2 cellular contexts compared by ENCODE assay signal in genomic region chr21:44873356-44874239, GRCh38.
A peak's percentile ranks its signal among the peaks of the same experiment; 100 is the strongest.
TF ChIP-seq lines count a peak whose summit lies in the region.

TSS of gene PTTG1IP (minus strand) at chr21:44873690. CDS start at chr21:44873616, 74 bp downstream.

TF ChIP-seq in IMR-90, 13 proteins besides CTCF, POLR2A, EP300 and RAD21:
- TF ChIP-seq CEBPB (IDR thresholded peaks at IDR 0.05; ENCODE audit: low read depth, low read length) (no peak), BHLHE40 (IDR thresholded peaks at IDR 0.05; ENCODE audit: low read depth, low read length) (peak; percentile 81), MAZ (IDR thresholded peaks at IDR 0.05; ENCODE audit: borderline replicate concordance, low read depth, low read length) (peak; percentile 98), SMC3 (IDR thresholded peaks at IDR 0.05; ENCODE audit: low read depth, low read length) (no peak), RCOR1 (IDR thresholded peaks at IDR 0.05; ENCODE audit: insufficient replicate concordance, low read length) (no peak), MXI1 (IDR thresholded peaks at IDR 0.05; ENCODE audit: borderline replicate concordance, low read depth, low read length) (peak; percentile 58)
- TF ChIP-seq, protein P1, sequence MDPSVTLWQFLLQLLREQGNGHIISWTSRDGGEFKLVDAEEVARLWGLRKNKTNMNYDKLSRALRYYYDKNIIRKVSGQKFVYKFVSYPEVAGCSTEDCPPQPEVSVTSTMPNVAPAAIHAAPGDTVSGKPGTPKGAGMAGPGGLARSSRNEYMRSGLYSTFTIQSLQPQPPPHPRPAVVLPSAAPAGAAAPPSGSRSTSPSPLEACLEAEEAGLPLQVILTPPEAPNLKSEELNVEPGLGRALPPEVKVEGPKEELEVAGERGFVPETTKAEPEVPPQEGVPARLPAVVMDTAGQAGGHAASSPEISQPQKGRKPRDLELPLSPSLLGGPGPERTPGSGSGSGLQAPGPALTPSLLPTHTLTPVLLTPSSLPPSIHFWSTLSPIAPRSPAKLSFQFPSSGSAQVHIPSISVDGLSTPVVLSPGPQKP (IDR thresholded peaks at IDR 0.05; ENCODE audit: borderline replicate concordance, low read depth, low read length): no peak
- TF ChIP-seq, protein P2, sequence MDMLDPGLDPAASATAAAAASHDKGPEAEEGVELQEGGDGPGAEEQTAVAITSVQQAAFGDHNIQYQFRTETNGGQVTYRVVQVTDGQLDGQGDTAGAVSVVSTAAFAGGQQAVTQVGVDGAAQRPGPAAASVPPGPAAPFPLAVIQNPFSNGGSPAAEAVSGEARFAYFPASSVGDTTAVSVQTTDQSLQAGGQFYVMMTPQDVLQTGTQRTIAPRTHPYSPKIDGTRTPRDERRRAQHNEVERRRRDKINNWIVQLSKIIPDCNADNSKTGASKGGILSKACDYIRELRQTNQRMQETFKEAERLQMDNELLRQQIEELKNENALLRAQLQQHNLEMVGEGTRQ (IDR thresholded peaks at IDR 0.05; ENCODE audit: low read depth, low read length): peak; percentile 19; the same call in 1 of the 2 replicates
TF ChIP-seq in IMR-90: peak in this region for 4.

TF ChIP-seq in endothelial cell of umbilical vein, 7 proteins besides CTCF, POLR2A, EP300 and RAD21:
- TF ChIP-seq POLR2AphosphoS5 (IDR thresholded peaks at IDR 0.05; ENCODE audit: insufficient read depth, low read depth, low read length) (peak; percentile 43), EZH2 (IDR thresholded peaks at IDR 0.05; ENCODE audit: borderline replicate concordance, low read depth, low read length, severe bottlenecking) (no peak), MAX (IDR thresholded peaks at IDR 0.05; ENCODE audit: insufficient read depth, insufficient read length) (peak; percentile 27)
